Comparison of ENCODE assay signal across 31 cellular contexts in genomic region chr3:9071982-9072666, GRCh38.
DNase-seq lines count a peak whose midpoint lies in the region; ATAC-seq and TF ChIP-seq lines count a peak whose summit lies in the region.
"Had no signal": no experiment of that assay in that cellular context is flagged by ENCODE, and none has a peak within 500 bp of the region (broad histone marks: within the 10 kb centered on the region; RNA-seq: fewer than 3 reads in every experiment).

No MANE protein-coding gene starts in this region.

- DNase-seq in stimulated activated naive CD8-positive, alpha-beta T cell treated with anti-CD3 and anti-CD28 coated beads, Interleukin-15, amount 100 ng/mL, for 72 hours, result no peak
- no peak for DNase-seq in stimulated activated naive CD8-positive, alpha-beta T cell treated with anti-CD3 and anti-CD28 coated beads, Interleukin-15, Interleukin-2, amounts not matched to agents 100 U/mL and 50 U/mL, for 24 hours
- peak; percentile 70 for DNase-seq in cardiac septum (ENCODE audit: low spot score)
- no peak for DNase-seq in neural progenitor cell (ENCODE audit: low spot score)
- DNase-seq in transverse colon, result no peak
- DNase-seq in cortex of kidney (lab: John Stamatoyannopoulos, UW), result no peak
- no peak for DNase-seq in effector memory CD4-positive, alpha-beta T cell
- DNase-seq: activated CD4-positive, alpha-beta T cell treated with anti-CD3 and anti-CD28 coated beads, Interleukin-2, amount 10 ng/mL, durations not matched to agents 24 days and 14 days; activated CD8-positive, alpha-beta memory T cell treated with anti-CD3 and anti-CD28 coated beads for 24 hours; activated effector memory CD4-positive, alpha-beta T cell treated with anti-CD3 and anti-CD28 coated beads, Interleukin-2, amount 50 U/mL, for 16 hours; activated naive CD8-positive, alpha-beta T cell treated with anti-CD3 and anti-CD28 coated beads, Interleukin-2, amount 10 ng/mL, durations not matched to agents 7 days and 5 days; DMS79 treated with DMSO at 0.1 percent for 48 hours; GDM1; hypothalamus; IMR-90; left colon; MV-4-11; NCI-H1436; NCI-H2107; NCI-H345; NCI-H69; pancreas; Peyer's patch; right lobe of liver; stimulated activated CD4-positive, alpha-beta T cell treated with anti-CD3 and anti-CD28 coated beads, Interleukin-12 subunit alpha, Interleukin-12 subunit beta, amount 100 ng/mL, for 4 hours; stimulated activated CD4-positive, alpha-beta T cell treated with anti-CD3 and anti-CD28 coated beads, Interleukin-2, amount 100 ng/mL, for 48 hours had no signal

- no peaks in the 10 kb centered on the region for H3K9me3 Mint-ChIP-seq in stimulated activated naive CD8-positive, alpha-beta T cell treated with anti-CD3 and anti-CD28 coated beads, Interleukin-15, amount 100 ng/mL, for 72 hours
- H3K9me3 Mint-ChIP-seq in neural progenitor cell, result no peaks in the 10 kb centered on the region
- H3K9me3 Mint-ChIP-seq: activated CD4-positive, alpha-beta T cell treated with anti-CD3 and anti-CD28 coated beads, Interleukin-2, amount 10 ng/mL, durations not matched to agents 24 days and 14 days; activated naive CD8-positive, alpha-beta T cell treated with anti-CD3 and anti-CD28 coated beads, Interleukin-2, amount 10 ng/mL, durations not matched to agents 7 days and 5 days; T-helper 2 cell treated with Interferon-gamma antibody and Interleukin-4, amounts not matched to agents 5 μg/mL and 100 μg/mL, for 36 hours had no signal

- H3K36me3 ChIP-seq in neural progenitor cell, result no peaks in the 10 kb centered on the region
- no peaks in the 10 kb centered on the region for H3K36me3 ChIP-seq in transverse colon
- no peaks in the 10 kb centered on the region for H3K36me3 ChIP-seq in effector memory CD4-positive, alpha-beta T cell (ENCODE audit: control insufficient read depth, insufficient read depth, low read length)
- H3K36me3 ChIP-seq: pancreas, Peyer's patch, right lobe of liver, upper lobe of left lung had no signal

- H3F3A ChIP-seq in neural progenitor cell (ENCODE audit: low read depth), result no peaks in the 10 kb centered on the region

- no peak overlapping the region for H3K9ac ChIP-seq in neural progenitor cell

- no peaks in the 10 kb centered on the region for H3K4me1 Mint-ChIP-seq in stimulated activated naive CD8-positive, alpha-beta T cell treated with anti-CD3 and anti-CD28 coated beads, Interleukin-15, amount 100 ng/mL, for 72 hours
- H3K4me1 Mint-ChIP-seq in neural progenitor cell, result peaks cover 14% of the 10 kb centered on the region
- H3K4me1 Mint-ChIP-seq: activated CD4-positive, alpha-beta T cell treated with anti-CD3 and anti-CD28 coated beads, Interleukin-2, amount 10 ng/mL, durations not matched to agents 24 days and 14 days; activated naive CD8-positive, alpha-beta T cell treated with anti-CD3 and anti-CD28 coated beads, Interleukin-2, amount 10 ng/mL, durations not matched to agents 7 days and 5 days had no signal

- H3K79me2 ChIP-seq in neural progenitor cell (ENCODE audit: low read depth), result no peaks in the 10 kb centered on the region

- TF ChIP-seq EP300 in transverse colon (IDR thresholded peaks at IDR 0.05; ENCODE audit: low read depth), result no peak

- H3K27ac Mint-ChIP-seq in stimulated activated naive CD8-positive, alpha-beta T cell treated with anti-CD3 and anti-CD28 coated beads, Interleukin-15, amount 100 ng/mL, for 72 hours, result no peak overlapping the region
- peak overlapping the region; percentile 57 for H3K27ac Mint-ChIP-seq in neural progenitor cell
- H3K27ac Mint-ChIP-seq: activated CD4-positive, alpha-beta T cell treated with anti-CD3 and anti-CD28 coated beads, Interleukin-2, amount 10 ng/mL, durations not matched to agents 24 days and 14 days; activated naive CD8-positive, alpha-beta T cell treated with anti-CD3 and anti-CD28 coated beads, Interleukin-2, amount 10 ng/mL, durations not matched to agents 7 days and 5 days; T-helper 2 cell treated with Interferon-gamma antibody and Interleukin-4, amounts not matched to agents 5 μg/mL and 100 μg/mL, for 36 hours had no signal

- intact Hi-C loops in cardiac septum (cut with DNase I), result loop anchor here (5.0 kb wide), 1 partner anchor 230 kb away; no protein-coding TSS in a partner anchor
- intact Hi-C loops in transverse colon (cut with DNase I; ENCODE audit: low total_unique reads), result no loop called here

- TF ChIP-seq CTCF in neural progenitor cell (IDR thresholded peaks at IDR 0.05), result no peak
- no peak for TF ChIP-seq CTCF in transverse colon (IDR thresholded peaks at IDR 0.05)

- no peaks in the 10 kb centered on the region for H3K27me3 Mint-ChIP-seq in stimulated activated naive CD8-positive, alpha-beta T cell treated with anti-CD3 and anti-CD28 coated beads, Interleukin-15, amount 100 ng/mL, for 72 hours
- H3K27me3 Mint-ChIP-seq in neural progenitor cell (ENCODE audit: insufficient read depth, low read depth), result peaks cover 2% of the 10 kb centered on the region
- H3K27me3 Mint-ChIP-seq: activated naive CD8-positive, alpha-beta T cell treated with anti-CD3 and anti-CD28 coated beads, Interleukin-2, amount 10 ng/mL, durations not matched to agents 7 days and 5 days had no signal

- in situ Hi-C loops in transverse colon (cut with MboI; ENCODE audit: low pct_ligation_motif_present in 1 of 4, low pct_unique_long_range_greater_than_20kb in 1 of 4, low sequenced_read_pairs in 3 of 4), result no loop called here

- no peak overlapping the region for H3K4me3 ChIP-seq in neural progenitor cell
- H3K4me3 ChIP-seq in transverse colon, result no peak overlapping the region
- H3K4me3 ChIP-seq in effector memory CD4-positive, alpha-beta T cell (ENCODE audit: insufficient read depth, low read depth, low read length, poor library complexity, severe bottlenecking), result no peak overlapping the region
- H3K4me3 ChIP-seq: pancreas, Peyer's patch, right lobe of liver, upper lobe of left lung had no signal

- no peak overlapping the region for H3K4me2 ChIP-seq in neural progenitor cell

- no peak overlapping the region for H2AFZ ChIP-seq in neural progenitor cell (replicated peaks)

- H3K27ac ChIP-seq in neural progenitor cell (no peak overlapping the region), transverse colon (no peak overlapping the region)
- no peak overlapping the region for H3K27ac ChIP-seq in effector memory CD4-positive, alpha-beta T cell (ENCODE audit: insufficient read depth, low read length, poor library complexity, severe bottlenecking)
- H3K27ac ChIP-seq: pancreas, Peyer's patch, right lobe of liver, upper lobe of left lung, VCaP had no signal

- ATAC-seq in stimulated activated naive CD8-positive, alpha-beta T cell treated with anti-CD3 and anti-CD28 coated beads, Interleukin-15, amount 100 ng/mL, for 72 hours, result peak; percentile 44
- no peak for ATAC-seq in stimulated activated naive CD8-positive, alpha-beta T cell treated with anti-CD3 and anti-CD28 coated beads, Interleukin-15, Interleukin-2, amounts not matched to agents 100 U/mL and 50 U/mL, for 24 hours
- ATAC-seq in GM18868 (IDR thresholded peaks at IDR 0.05; ENCODE audit: unreplicated experiment), result no peak
- ATAC-seq: HCT116, left colon, pancreas, right lobe of liver had no signal

- WGBS in transverse colon (ENCODE audit: low coverage in 1 of 2), 2 donors, result 84 to 90% methylated on average over 2 to 10 of the region's 10 CpGs

- no peak for TF ChIP-seq POLR2A in transverse colon (IDR thresholded peaks at IDR 0.05)

- H3K27me3 ChIP-seq in neural progenitor cell (no peaks in the 10 kb centered on the region), transverse colon (no peaks in the 10 kb centered on the region)
- no peaks in the 10 kb centered on the region for H3K27me3 ChIP-seq in effector memory CD4-positive, alpha-beta T cell (replicated peaks; ENCODE audit: control insufficient read depth, insufficient read depth, low read length, poor library complexity, severe bottlenecking)
- H3K27me3 ChIP-seq: pancreas, Peyer's patch, right lobe of liver, upper lobe of left lung had no signal

- no peak overlapping the region for H3K4me3 Mint-ChIP-seq in stimulated activated naive CD8-positive, alpha-beta T cell treated with anti-CD3 and anti-CD28 coated beads, Interleukin-15, amount 100 ng/mL, for 72 hours
- H3K4me3 Mint-ChIP-seq in neural progenitor cell, result peak overlapping the region; percentile 28
- H3K4me3 Mint-ChIP-seq: activated CD4-positive, alpha-beta T cell treated with anti-CD3 and anti-CD28 coated beads, Interleukin-2, amount 10 ng/mL, durations not matched to agents 24 days and 14 days; activated naive CD8-positive, alpha-beta T cell treated with anti-CD3 and anti-CD28 coated beads, Interleukin-2, amount 10 ng/mL, durations not matched to agents 7 days and 5 days; T-helper 2 cell treated with Interferon-gamma antibody and Interleukin-4, amounts not matched to agents 5 μg/mL and 100 μg/mL, for 36 hours had no signal

- H3K36me3 Mint-ChIP-seq in neural progenitor cell, result peaks cover 6% of the 10 kb centered on the region
- H3K36me3 Mint-ChIP-seq: activated naive CD8-positive, alpha-beta T cell treated with anti-CD3 and anti-CD28 coated beads, Interleukin-2, amount 10 ng/mL, durations not matched to agents 7 days and 5 days had no signal

- no peaks in the 10 kb centered on the region for H3K9me3 ChIP-seq in neural progenitor cell (ENCODE audit: low read depth)
- H3K9me3 ChIP-seq in transverse colon, result no peaks in the 10 kb centered on the region
- no peaks in the 10 kb centered on the region for H3K9me3 ChIP-seq in effector memory CD4-positive, alpha-beta T cell (ENCODE audit: control insufficient read depth, low read length)
- H3K9me3 ChIP-seq: pancreas, Peyer's patch, right lobe of liver, upper lobe of left lung had no signal

- H3K4me1 ChIP-seq in neural progenitor cell (peaks cover 7% of the 10 kb centered on the region), transverse colon (no peaks in the 10 kb centered on the region)
- no peaks in the 10 kb centered on the region for H3K4me1 ChIP-seq in effector memory CD4-positive, alpha-beta T cell (ENCODE audit: control insufficient read depth, insufficient read depth, low read length, poor library complexity, severe bottlenecking)
- H3K4me1 ChIP-seq: pancreas, Peyer's patch had no signal

- H4K20me1 ChIP-seq in neural progenitor cell (ENCODE audit: low read depth), result no peaks in the 10 kb centered on the region
